27 cellular contexts compared by ENCODE assay signal in genomic region chr11:45503311-45503710, GRCh38.
"Had no signal": no experiment of that assay in that cellular context is flagged by ENCODE, and none has a peak within 500 bp of the region (broad histone marks: within the 10 kb centered on the region; RNA-seq: fewer than 3 reads in every experiment).

No MANE protein-coding gene starts in this region.

- H3K9me3 Mint-ChIP-seq: dendritic cell treated with granulocyte-macrophage colony-stimulating factor and Interleukin-4, amounts not matched to agents 40 ng/mL and 50 ng/mL, for 4 days; effector memory CD8-positive, alpha-beta T cell; endodermal cell had no signal

- H3K4me1 ChIP-seq: colonic mucosa, esophagus muscularis mucosa, esophagus squamous epithelium, foreskin keratinocyte, gastrocnemius medialis, gastroesophageal sphincter had no signal

- H3K36me3 ChIP-seq: colonic mucosa, esophagus muscularis mucosa, esophagus squamous epithelium, gastrocnemius medialis, gastroesophageal sphincter, heart left ventricle, heart right ventricle had no signal

- H3K9me3 ChIP-seq: colonic mucosa, esophagus squamous epithelium, gastrocnemius medialis, gastroesophageal sphincter had no signal

- H3K27ac ChIP-seq: colonic mucosa, dorsolateral prefrontal cortex, epithelial cell of prostate, esophagus muscularis mucosa, esophagus squamous epithelium, foreskin keratinocyte, gastrocnemius medialis, gastroesophageal sphincter, heart left ventricle, heart right ventricle had no signal

- ATAC-seq: effector memory CD8-positive, alpha-beta T cell; esophagus mucosa; foreskin keratinocyte; gastrocnemius medialis; gastroesophageal sphincter; heart left ventricle; heart right ventricle had no signal

- DNase-seq: colonic mucosa; cortex of kidney; dermis blood vessel endothelial cell; dorsolateral prefrontal cortex; effector CD4-positive, alpha-beta T cell; effector CD8-positive, alpha-beta T cell; effector memory CD4-positive, alpha-beta T cell; effector memory CD8-positive, alpha-beta T cell; erythroblast; esophagus squamous epithelium; foreskin fibroblast; foreskin keratinocyte; foreskin melanocyte; gastrocnemius medialis; head of caudate nucleus; heart left ventricle; heart right ventricle had no signal

- H3K27ac Mint-ChIP-seq: dendritic cell treated with granulocyte-macrophage colony-stimulating factor and Interleukin-4, amounts not matched to agents 40 ng/mL and 50 ng/mL, for 4 days; effector memory CD8-positive, alpha-beta T cell; endodermal cell had no signal

- H3K4me3 ChIP-seq: colonic mucosa, dorsolateral prefrontal cortex, esophagus muscularis mucosa, esophagus squamous epithelium, gastrocnemius medialis, gastroesophageal sphincter, heart left ventricle, heart right ventricle had no signal

- FAIRE-seq: colon, endometrium, endothelial cell of umbilical vein, frontal cortex had no signal

- H3K4me3 Mint-ChIP-seq: dendritic cell treated with granulocyte-macrophage colony-stimulating factor and Interleukin-4, amounts not matched to agents 40 ng/mL and 50 ng/mL, for 4 days; effector memory CD8-positive, alpha-beta T cell; endodermal cell had no signal

- H3K27me3 ChIP-seq: colonic mucosa, foreskin keratinocyte, heart left ventricle had no signal
